ENCODE assay signal across 22 cellular contexts in genomic region chr11:110928373-110928772, GRCh38.
"Had no signal": no experiment of that assay in that cellular context is flagged by ENCODE, and none has a peak within 500 bp of the region (broad histone marks: within the 10 kb centered on the region; RNA-seq: fewer than 3 reads in every experiment).

No MANE protein-coding gene starts in this region.

- H3K4me3 ChIP-seq: cardiac muscle cell had no signal

- H3K27ac ChIP-seq: brain microvascular endothelial cell, cardiac muscle cell had no signal

- DNase-seq: activated CD4-positive, alpha-beta T cell treated with anti-CD3 and anti-CD28 coated beads for 48 hours; activated CD4-positive, alpha-beta T cell treated with anti-CD3 and anti-CD28 coated beads, Interleukin-2, amount 50 U/mL, for 4 hours; activated CD4-positive, CD25-positive, alpha-beta regulatory T cell treated with anti-CD3 and anti-CD28 coated beads, Interleukin-2, amount 50 U/mL, for 72 hours; activated CD8-positive, alpha-beta memory T cell treated with anti-CD3 and anti-CD28 coated beads, Interleukin-2, amount 10 ng/mL, durations not matched to agents 7 days and 5 days; activated CD8-positive, alpha-beta T cell treated with anti-CD3 and anti-CD28 coated beads, Interleukin-2, amount 10 ng/mL, durations not matched to agents 7 days and 5 days; activated effector memory CD4-positive, alpha-beta T cell treated with Interleukin-2 at 50 U/mL for 16 hours; activated naive CD4-positive, alpha-beta T cell treated with anti-CD3 and anti-CD28 coated beads, Interleukin-2, amount 10 ng/mL, durations not matched to agents 7 days and 5 days; activated naive CD8-positive, alpha-beta T cell treated with anti-CD3 and anti-CD28 coated beads for 36 hours; activated T-cell treated with anti-CD3 and anti-CD28 coated beads, Interleukin-2, amount 50 U/mL, for 24 hours; brain microvascular endothelial cell; Kasumi-1; KBM-7; NCI-H1436; NCI-H1694 treated with DMSO at 0.1 percent for 48 hours; NCI-H2029 treated with DMSO at 0.1 percent for 48 hours; NCI-H2171; NCI-H2227 treated with DMSO at 0.1 percent for 48 hours; NCI-H774; PC-3; SHP77 treated with DMSO at 0.1 percent for 48 hours had no signal

- ATAC-seq: activated CD8-positive, alpha-beta memory T cell treated with anti-CD3 and anti-CD28 coated beads, Interleukin-2, amount 10 ng/mL, durations not matched to agents 7 days and 5 days; activated CD8-positive, alpha-beta T cell treated with anti-CD3 and anti-CD28 coated beads, Interleukin-2, amount 10 ng/mL, durations not matched to agents 7 days and 5 days; PC-3; WTC11 had no signal

- H3K27me3 ChIP-seq: brain microvascular endothelial cell, cardiac muscle cell had no signal
